25 cellular contexts compared by ENCODE assay signal in the genomic region with DNA sequence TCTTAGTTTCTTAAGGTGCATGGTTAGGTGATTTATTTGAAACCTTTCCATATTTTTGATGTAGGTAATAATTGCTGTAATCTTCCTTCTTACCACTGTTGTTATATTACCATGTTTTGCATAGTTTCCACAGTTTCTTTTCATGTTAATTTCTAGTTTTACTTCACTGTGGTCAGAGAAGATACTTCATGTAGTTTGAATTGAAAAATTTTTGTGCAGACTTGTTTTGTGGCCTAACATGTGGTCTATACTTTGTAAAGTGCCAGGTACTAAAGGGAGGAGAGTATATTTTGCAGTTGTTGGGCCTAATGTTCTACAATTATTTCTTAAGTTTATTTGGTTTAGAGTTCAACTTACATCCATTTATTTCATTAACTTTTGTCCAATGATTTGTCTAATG.
"Had no signal": no experiment of that assay in that cellular context is flagged by ENCODE, and none has a peak within 500 bp of the region (broad histone marks: within the 10 kb centered on the region; RNA-seq: fewer than 3 reads in every experiment).

No MANE protein-coding gene starts in this region.

- H3K27ac Mint-ChIP-seq: activated CD4-positive, alpha-beta memory T cell treated with anti-CD3 and anti-CD28 coated beads, Interleukin-2, amount 10 ng/mL, durations not matched to agents 7 days and 5 days; activated naive CD4-positive, alpha-beta T cell treated with anti-CD3 and anti-CD28 coated beads for 36 hours; activated naive CD8-positive, alpha-beta T cell; activated T-helper 17 cell treated with anti-CD3 and anti-CD28 coated beads, Interleukin-2, amount 50 U/mL, for 72 hours; brain; T-cell; WTC11 had no signal

- DNase-seq: activated CD4-positive, alpha-beta memory T cell treated with anti-CD3 and anti-CD28 coated beads, Interleukin-2, amount 10 ng/mL, durations not matched to agents 7 days and 5 days; activated CD4-positive, alpha-beta T cell treated with anti-CD3 and anti-CD28 coated beads for 1 hour; activated CD4-positive, alpha-beta T cell treated with anti-CD3 and anti-CD28 coated beads, Interleukin-2, amount 50 U/mL, for 1 hour; activated gamma-delta T cell; activated naive CD4-positive, alpha-beta T cell treated with anti-CD3 and anti-CD28 coated beads for 36 hours; activated T-cell treated with anti-CD3 and anti-CD28 coated beads for 4 hours; activated T-cell treated with anti-CD3 and anti-CD28 coated beads, Interleukin-2, amount 50 U/mL, for 48 hours; amygdala; NCI-H1092; NCI-H1417; NCI-H1930; NCI-H345; NCI-H510A; NCI-H526 treated with DMSO at 0.1 percent for 48 hours; NCI-H82; OCI-M1; RPMI8226; T-cell had no signal

- H3K4me1 Mint-ChIP-seq: activated CD4-positive, alpha-beta memory T cell treated with anti-CD3 and anti-CD28 coated beads, Interleukin-2, amount 10 ng/mL, durations not matched to agents 7 days and 5 days; activated T-helper 17 cell treated with anti-CD3 and anti-CD28 coated beads, Interleukin-2, amount 50 U/mL, for 72 hours; brain; WTC11 had no signal

- H3K4me3 Mint-ChIP-seq: activated CD4-positive, alpha-beta memory T cell treated with anti-CD3 and anti-CD28 coated beads, Interleukin-2, amount 10 ng/mL, durations not matched to agents 7 days and 5 days; activated naive CD4-positive, alpha-beta T cell treated with anti-CD3 and anti-CD28 coated beads for 36 hours; activated naive CD8-positive, alpha-beta T cell; activated T-helper 17 cell treated with anti-CD3 and anti-CD28 coated beads, Interleukin-2, amount 50 U/mL, for 72 hours; brain; central memory CD8-positive, alpha-beta T cell; T-cell; WTC11 had no signal

- H3K27me3 Mint-ChIP-seq: activated CD4-positive, alpha-beta memory T cell treated with anti-CD3 and anti-CD28 coated beads, Interleukin-2, amount 10 ng/mL, durations not matched to agents 7 days and 5 days; activated naive CD8-positive, alpha-beta T cell; activated T-helper 17 cell treated with anti-CD3 and anti-CD28 coated beads, Interleukin-2, amount 50 U/mL, for 72 hours; brain; central memory CD8-positive, alpha-beta T cell; T-cell had no signal

- ATAC-seq: activated T-helper 17 cell treated with anti-CD3 and anti-CD28 coated beads, Interleukin-2, amount 50 U/mL, for 72 hours; Panc1; Right ventricle myocardium inferior; T-cell; WTC11 had no signal

- H3K36me3 Mint-ChIP-seq: activated naive CD8-positive, alpha-beta T cell; brain; T-cell had no signal

- H3K9me3 Mint-ChIP-seq: activated CD4-positive, alpha-beta memory T cell treated with anti-CD3 and anti-CD28 coated beads, Interleukin-2, amount 10 ng/mL, durations not matched to agents 7 days and 5 days; activated naive CD4-positive, alpha-beta T cell treated with anti-CD3 and anti-CD28 coated beads for 36 hours; activated T-helper 17 cell treated with anti-CD3 and anti-CD28 coated beads, Interleukin-2, amount 50 U/mL, for 72 hours; brain; central memory CD8-positive, alpha-beta T cell; T-cell had no signal
